ENCODE assay signal across 23 cellular contexts in the genomic region with DNA sequence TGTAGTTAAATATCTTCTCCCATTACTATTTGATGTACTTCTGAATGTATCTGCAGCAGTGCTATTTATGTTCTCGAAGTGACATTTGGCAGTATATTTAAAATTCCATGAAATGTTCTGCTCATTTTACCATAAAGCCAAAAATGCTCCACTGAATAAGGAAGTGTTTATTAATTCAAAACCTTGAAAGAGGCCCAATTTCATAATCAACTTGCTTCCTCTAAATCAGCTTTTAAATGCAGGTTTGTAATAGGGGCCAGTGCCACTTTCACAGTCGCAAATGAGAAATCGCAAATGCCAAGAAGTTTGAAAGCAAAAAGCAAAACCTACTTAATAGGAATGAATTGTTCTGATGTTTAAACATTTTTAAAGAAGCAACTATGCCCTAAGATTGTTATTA. TPM values are rescaled to one million over a fixed set of nuclear protein-coding genes. Genes with fewer than 3 reads are reported as not detected.
DNase-seq lines count a peak whose midpoint lies in the region; ATAC-seq and TF ChIP-seq lines count a peak whose summit lies in the region.
"Had no signal": no experiment of that assay in that cellular context is flagged by ENCODE, and none has a peak within 500 bp of the region (broad histone marks: within the 10 kb centered on the region; RNA-seq: fewer than 3 reads in every experiment).

No MANE protein-coding gene starts in this region.

- no peak overlapping the region for H3K4me3 Mint-ChIP-seq in activated CD4-positive, alpha-beta T cell treated with anti-CD3 and anti-CD28 coated beads for 36 hours
- H3K4me3 Mint-ChIP-seq: CD4-positive, alpha-beta memory T cell; T-helper 17 cell had no signal

- H3K9me3 Mint-ChIP-seq in activated CD4-positive, alpha-beta T cell treated with anti-CD3 and anti-CD28 coated beads for 36 hours (ENCODE audit: low read depth): peaks cover 2% of the 10 kb centered on the region

- ATAC-seq in activated CD4-positive, alpha-beta T cell treated with anti-CD3 and anti-CD28 coated beads for 36 hours: no peak
- ATAC-seq in GM19455 (IDR thresholded peaks at IDR 0.05; ENCODE audit: unreplicated experiment): no peak
- ATAC-seq: A549, HCT116, T-helper 17 cell had no signal

- dilution Hi-C loops in mammary epithelial cell (cut with HindIII; ENCODE audit: low sequenced_read_pairs): no loop called here

- H3K9me3 ChIP-seq in SK-N-MC (ENCODE audit: low read depth, low read length) (peaks cover 5% of the 10 kb centered on the region; the same call in 1 of the 2 replicates), mammary epithelial cell (replicated peaks; ENCODE audit: insufficient read depth, low read length) (no peaks in the 10 kb centered on the region)
- H3K9me3 ChIP-seq: A549, MG63 had no signal

- peaks cover 31% of the 10 kb centered on the region for H3K36me3 ChIP-seq in SK-N-MC (ENCODE audit: insufficient read depth, low read length)
- peaks cover 9% of the 10 kb centered on the region for H3K36me3 ChIP-seq in mammary epithelial cell (ENCODE audit: insufficient read depth, low read length)

- no peaks in the 10 kb centered on the region for H3K4me1 ChIP-seq in mammary epithelial cell (ENCODE audit: insufficient read depth, low read length)
- H3K4me1 ChIP-seq: A549, BLaER1 had no signal

- no peak overlapping the region for H3K4me2 ChIP-seq in mammary epithelial cell (ENCODE audit: insufficient read depth, low read depth, low read length)
- H3K4me2 ChIP-seq: A549, BLaER1 had no signal

- no TSS peak for BruUV-seq in mammary epithelial cell (replicated peaks; lab: Mats Ljungman, UMichigan)

- H3K79me2 ChIP-seq in mammary epithelial cell (ENCODE audit: insufficient read depth, low read length): peaks cover 32% of the 10 kb centered on the region

- peak overlapping the region; percentile 45 for H3K4me3 ChIP-seq in SK-N-MC
- H3K4me3 ChIP-seq in mammary epithelial cell (replicated peaks in 1 of 3; ENCODE audit: insufficient read depth in 1 of 3, low read depth in 2 of 3, low read length in 3 of 3): no peak overlapping the region
- H3K4me3 ChIP-seq: A549, BLaER1, MG63 had no signal

- DNase-seq in AML-193 (lab: John Stamatoyannopoulos, UW) (peak; percentile 76 to 85), Kasumi-1 (lab: John Stamatoyannopoulos, UW) (peak; percentile 18 to 49), NOMO-1 (lab: John Stamatoyannopoulos, UW; ENCODE audit: unreplicated experiment in 2 of 2) (peak; percentile 79 to 92), SK-N-MC (ENCODE audit: low read depth, low spot score) (no peak), amygdala (lab: John Stamatoyannopoulos, UW) (no peak), mammary epithelial cell (no peak)
- DNase-seq in activated CD4-positive, alpha-beta T cell treated with anti-CD3 and anti-CD28 coated beads for 36 hours: no peak
- DNase-seq: CD4-positive, alpha-beta memory T cell; DND-41; GOT3; IMR-90; MG63; NCI-H1105 treated with DMSO at 0.1 percent for 48 hours; NCI-H2081; NCI-H2171 treated with DMSO at 0.1 percent for 48 hours; NCI-H526; SHP77 treated with DMSO at 0.1 percent for 48 hours; T-helper 17 cell had no signal

- no peak overlapping the region for H2AFZ ChIP-seq in mammary epithelial cell (ENCODE audit: low read depth, low read length)

- no peaks in the 10 kb centered on the region for H3K27me3 Mint-ChIP-seq in activated CD4-positive, alpha-beta T cell treated with anti-CD3 and anti-CD28 coated beads for 36 hours
- H3K27me3 Mint-ChIP-seq: CD4-positive, alpha-beta memory T cell; T-helper 17 cell had no signal

- peak overlapping the region; percentile 82 for H3K27ac ChIP-seq in SK-N-MC
- no peak overlapping the region for H3K27ac ChIP-seq in mammary epithelial cell (ENCODE audit: insufficient read depth, low read depth, low read length)
- H3K27ac ChIP-seq: A549, BLaER1, RWPE1 had no signal

- WGBS in mammary epithelial cell (ENCODE audit: low coverage, missing lambda C conversion rate): 96% methylated on average over 3 of the region's 3 CpGs

- H3K36me3 Mint-ChIP-seq in activated CD4-positive, alpha-beta T cell treated with anti-CD3 and anti-CD28 coated beads for 36 hours (ENCODE audit: low read depth): peaks cover 36% of the 10 kb centered on the region

- TF ChIP-seq CTCF in mammary epithelial cell (conservative IDR thresholded peaks at IDR 0.05 in 1 of 2, IDR thresholded peaks at IDR 0.05 in 1 of 2; ENCODE audit: extremely low read depth in 1 of 2, insufficient read depth in 1 of 2, low read depth in 1 of 2, low read length in 2 of 2): no peak

- intact Hi-C loops in activated CD4-positive, alpha-beta T cell treated with anti-CD3 and anti-CD28 coated beads for 36 hours (cut with DNase I, micrococcal nuclease): no loop called here
- intact Hi-C loops in mammary epithelial cell (cut with micrococcal nuclease): no loop called here

- no peaks in the 10 kb centered on the region for H3K27me3 ChIP-seq in mammary epithelial cell (ENCODE audit: insufficient read depth, low read length)
- H3K27me3 ChIP-seq: BLaER1, MG63 had no signal

- H3K9ac ChIP-seq in SK-N-MC (ENCODE audit: insufficient read length) (peak overlapping the region; percentile 26), mammary epithelial cell (ENCODE audit: insufficient read depth, low read length) (no peak overlapping the region)
- H3K9ac ChIP-seq: BLaER1 had no signal

- CTCF ChIA-PET in activated CD4-positive, alpha-beta T cell treated with anti-CD3 and anti-CD28 coated beads for 36 hours (lab: Charles Lee): no interaction called here
- CTCF ChIA-PET in mammary epithelial cell (lab: Charles Lee; ENCODE audit: low non-redundant PET): no interaction called here

- POLR2A ChIA-PET in activated CD4-positive, alpha-beta T cell treated with anti-CD3 and anti-CD28 coated beads for 36 hours (lab: Charles Lee): no interaction called here

- no peaks in the 10 kb centered on the region for H4K20me1 ChIP-seq in mammary epithelial cell (ENCODE audit: insufficient read depth, low read length)

- H3K27ac Mint-ChIP-seq in activated CD4-positive, alpha-beta T cell treated with anti-CD3 and anti-CD28 coated beads for 36 hours: no peak overlapping the region
- H3K27ac Mint-ChIP-seq: CD4-positive, alpha-beta memory T cell; T-helper 17 cell had no signal

- in situ Hi-C loops in mammary epithelial cell (cut with MboI; ENCODE audit: low sequenced_read_pairs in 2 of 2): no loop called here

- peaks cover 5% of the 10 kb centered on the region for H3K4me1 Mint-ChIP-seq in activated CD4-positive, alpha-beta T cell treated with anti-CD3 and anti-CD28 coated beads for 36 hours

RNA-seq across cellular contexts. Expression of a gene that starts 11.4 kb away (rescaled TPM):
- 10 to 100 TPM; 20.1 to 22.3 TPM for total RNA-seq in activated CD4-positive, alpha-beta T cell treated with anti-CD3 and anti-CD28 coated beads for 36 hours
- 10 to 100 TPM; 17.5 to 29.7 TPM for total RNA-seq in mammary epithelial cell
- polyA plus RNA-seq in mammary epithelial cell: 5.7 TPM
- polyA minus RNA-seq in mammary epithelial cell: 15.6 TPM

RNA-seq across cellular contexts. Expression of a gene that starts 12.0 kb away (rescaled TPM):
- total RNA-seq in activated CD4-positive, alpha-beta T cell treated with anti-CD3 and anti-CD28 coated beads for 36 hours: 10 to 100 TPM; 12.5 to 14.4 TPM
- 1 to 10 TPM; 6.5 TPM for total RNA-seq in mammary epithelial cell
- 3.0 TPM for polyA plus RNA-seq in mammary epithelial cell
- polyA minus RNA-seq in mammary epithelial cell: 2.3 TPM

Comparison
In these comparisons a context has a peak if more than half of its experiments do, and no peak if none do; other contexts are left out.
1. DNase-seq: peak in AML-193 (2 of 2), Kasumi-1 (2 of 2) and NOMO-1 (2 of 2); none in SK-N-MC (single experiment), amygdala (0 of 56), activated CD4-positive, alpha-beta T cell treated with anti-CD3 and anti-CD28 coated beads for 36 hours (single experiment) and mammary epithelial cell (single experiment).